In genomic region chr20:62428396-62429160, GRCh38 we compare ENCODE assay signal across 1 cellular context.
TF ChIP-seq lines count a peak whose summit lies in the region.

No MANE protein-coding gene starts in this region.

TF ChIP-seq in H1, 55 proteins besides CTCF, POLR2A, EP300 and RAD21:
- TF ChIP-seq RXRA (IDR thresholded peaks at IDR 0.05; ENCODE audit: insufficient read depth, low read depth, low read length) = no peak
- no peak for TF ChIP-seq SAP30 (IDR thresholded peaks at IDR 0.05; ENCODE audit: insufficient read depth, insufficient replicate concordance, low read length)
